In genomic region chr17:75130059-75130631, GRCh38 we compare ENCODE assay signal across 6 cellular contexts. TPM values are rescaled to one million over a fixed set of nuclear protein-coding genes. Genes with fewer than 3 reads are reported as not detected.
A peak's percentile ranks its signal among the peaks of the same experiment; 100 is the strongest.
DNase-seq lines count a peak whose midpoint lies in the region; ATAC-seq and TF ChIP-seq lines count a peak whose summit lies in the region.

No MANE protein-coding gene starts in this region.

- peaks cover 38% of the 10 kb centered on the region for H3K4me1 ChIP-seq in PC-3 (ENCODE audit: insufficient read depth, low read length)
- H3K4me1 ChIP-seq in iPS-18a (ENCODE audit: control insufficient read depth, low read depth, low read length): peaks cover 4% of the 10 kb centered on the region

- DNase-seq in AG04450 (ENCODE audit: low read depth, low spot score) (no peak), PC-3 (no peak), 8988T (no peak)

- intact Hi-C loops in PC-3 (cut with micrococcal nuclease): loop anchor here (5.0 kb wide), 1 partner anchor 72 kb away; no protein-coding TSS in a partner anchor

- no peak overlapping the region for H2AFZ ChIP-seq in PC-3 (ENCODE audit: low read length)

- POLR2A ChIA-PET in AG04450 (lab: Yijun Ruan, JAX) (interaction anchor here (0.6 to 2.2 kb wide), 3 partner anchors 16 to 118 kb away, joined by 4 to 12 read pairs (median 7); partner anchors contain the start of gene MRPL58), PC-3 (lab: Charles Lee; ENCODE audit: unreplicated experiment) (no interaction called here)

- no peaks in the 10 kb centered on the region for H3K27me3 ChIP-seq in AG04450 (ENCODE audit: control insufficient read depth, insufficient read depth, low read length)
- no peaks in the 10 kb centered on the region for H3K27me3 ChIP-seq in PC-3 (ENCODE audit: low read length)
- no peaks in the 10 kb centered on the region for H3K27me3 ChIP-seq in iPS-18a (ENCODE audit: control insufficient read depth, insufficient read depth, low read length)

- no TSS peak for BruUV-seq in PC-3 (replicated peaks; lab: Mats Ljungman, UMichigan)

- no peaks in the 10 kb centered on the region for H3K9me2 ChIP-seq in PC-3 (replicated peaks; ENCODE audit: low read length)

- peak overlapping the region; percentile 93 for H3K4me2 ChIP-seq in PC-3 (ENCODE audit: low read length)

- H3K27ac ChIP-seq in AG04450 (ENCODE audit: low read depth, low read length) (no peak overlapping the region), PC-3 (ENCODE audit: low read length) (peak overlapping the region; percentile 85), iPS-18a (ENCODE audit: low read length) (no peak overlapping the region)

- no peaks in the 10 kb centered on the region for H4K20me1 ChIP-seq in PC-3 (ENCODE audit: low read length)

- H3K9ac ChIP-seq in PC-3 (ENCODE audit: low read length) (peak overlapping the region; percentile 89), iPS-18a (ENCODE audit: low read length) (no peak overlapping the region)

- H3K4me3 ChIP-seq in AG04450 (ENCODE audit: low read depth, low read length) (peak overlapping the region; percentile 75), PC-3 (ENCODE audit: low read length) (peak overlapping the region; percentile 72), iPS-18a (ENCODE audit: low read length) (peak overlapping the region; percentile 83)

- H3K36me3 ChIP-seq in PC-3 (ENCODE audit: low read depth, low read length) (peaks cover 17% of the 10 kb centered on the region), iPS-18a (ENCODE audit: control insufficient read depth, low read depth, low read length) (peaks cover 16% of the 10 kb centered on the region)

- peaks cover 8% of the 10 kb centered on the region for H3F3A ChIP-seq in PC-3 (ENCODE audit: low read length, unreplicated experiment)

- no peaks in the 10 kb centered on the region; the same call in 1 of the 2 replicates for H3K9me3 ChIP-seq in AG04450 (ENCODE audit: control insufficient read depth, insufficient read depth, low read length)
- no peaks in the 10 kb centered on the region for H3K9me3 ChIP-seq in PC-3 (ENCODE audit: low read length)
- no peaks in the 10 kb centered on the region for H3K9me3 ChIP-seq in iPS-18a (ENCODE audit: control insufficient read depth, low read depth, low read length)

- TF ChIP-seq CTCF in AG04450 (IDR thresholded peaks at IDR 0.05; ENCODE audit: low read depth, low read length): no peak
- TF ChIP-seq CTCF in PC-3 (conservative IDR thresholded peaks at IDR 0.05; ENCODE audit: low read depth, low read length): no peak

- H3K79me2 ChIP-seq in PC-3 (ENCODE audit: low read length): peaks cover 62% of the 10 kb centered on the region

- no peak for ATAC-seq in PC-3
- no peak for ATAC-seq in GM19023 (IDR thresholded peaks at IDR 0.05; ENCODE audit: unreplicated experiment)
- ATAC-seq in GM18861 (IDR thresholded peaks at IDR 0.05; ENCODE audit: unreplicated experiment): no peak

- CTCF ChIA-PET in AG04450 (lab: Charles Lee) (interaction anchor here (0.5 to 5.2 kb wide), 13 partner anchors 9 to 151 kb away, joined by 3 to 67 read pairs (median 5); no protein-coding TSS in a partner anchor), PC-3 (lab: Charles Lee) (no interaction called here)

RNA-seq across cellular contexts. Expression of gene NT5C, which starts 1.4 kb away (rescaled TPM):
- polyA plus RNA-seq in AG04450 (2011; rRNA removed): 22.6 and 27.9 TPM in 2 replicates
- polyA minus RNA-seq in AG04450 (2011; rRNA and poly(A)+ RNA removed): 8.6 and 11.0 TPM in 2 replicates
- total RNA-seq in PC-3 (2014; rRNA removed): 116 and 131 TPM in 2 replicates

RNA-seq across cellular contexts. Expression of gene ARMC7, which starts 20.4 kb away (rescaled TPM):
- polyA plus RNA-seq in AG04450 (2011; rRNA removed): 5.6 and 6.5 TPM in 2 replicates
- polyA minus RNA-seq in AG04450 (2011; rRNA and poly(A)+ RNA removed): 8.0 and 9.7 TPM in 2 replicates
- 17.0 and 17.3 TPM in 2 replicates for total RNA-seq in PC-3 (2014; rRNA removed)

RNA-seq across cellular contexts. Expression of gene JPT1, which starts 24.2 kb away (rescaled TPM):
- 89.8 and 97.0 TPM in 2 replicates for polyA plus RNA-seq in AG04450 (2011; rRNA removed)
- 31.8 and 53.5 TPM in 2 replicates for polyA minus RNA-seq in AG04450 (2011; rRNA and poly(A)+ RNA removed)
- total RNA-seq in PC-3 (2014; rRNA removed): 674 and 705 TPM in 2 replicates

RNA-seq across cellular contexts. Expression of gene SLC16A5, which starts 42.4 kb away (rescaled TPM):
- polyA plus RNA-seq in AG04450 (2011; rRNA removed): 2.9 and 3.6 TPM in 2 replicates
- polyA minus RNA-seq in AG04450 (2011; rRNA and poly(A)+ RNA removed): 3.6 and 4.4 TPM in 2 replicates
- 1.2 and 1.6 TPM in 2 replicates for total RNA-seq in PC-3 (2014; rRNA removed)

RNA-seq across cellular contexts. Expression of gene SUMO2, which starts 52.6 kb away (rescaled TPM):
- 356 and 439 TPM in 2 replicates for polyA plus RNA-seq in AG04450 (2011; rRNA removed)
- 186 and 230 TPM in 2 replicates for polyA minus RNA-seq in AG04450 (2011; rRNA and poly(A)+ RNA removed)
- 244 and 282 TPM in 2 replicates for total RNA-seq in PC-3 (2014; rRNA removed)
